In the genomic region with DNA sequence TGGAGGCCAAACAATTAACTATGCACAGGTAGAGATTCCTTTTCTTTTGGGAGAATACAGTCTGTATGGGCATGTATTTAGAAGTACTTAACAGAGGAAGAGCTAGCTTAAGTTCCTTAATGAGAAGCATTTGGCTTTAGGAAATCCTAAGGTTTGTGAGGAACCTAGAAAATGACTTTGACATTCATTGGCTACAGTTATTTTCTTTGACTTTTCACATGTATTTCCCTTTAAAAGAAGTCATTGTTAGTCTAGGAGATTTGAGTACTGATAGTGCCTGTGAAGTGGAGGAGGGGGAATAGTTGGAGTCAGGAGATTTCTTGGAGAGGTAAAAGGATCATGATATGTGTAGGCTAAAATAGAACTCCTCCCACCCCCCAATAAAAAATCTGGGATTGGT, we compare ENCODE assay signal across 1 cellular context.
TF ChIP-seq lines count a peak whose summit lies in the region.

No MANE protein-coding gene starts in this region.

TF ChIP-seq in HEK293, 187 proteins besides CTCF, POLR2A, EP300 and RAD21 (continued from another document):
- TF ChIP-seq, protein P1, sequence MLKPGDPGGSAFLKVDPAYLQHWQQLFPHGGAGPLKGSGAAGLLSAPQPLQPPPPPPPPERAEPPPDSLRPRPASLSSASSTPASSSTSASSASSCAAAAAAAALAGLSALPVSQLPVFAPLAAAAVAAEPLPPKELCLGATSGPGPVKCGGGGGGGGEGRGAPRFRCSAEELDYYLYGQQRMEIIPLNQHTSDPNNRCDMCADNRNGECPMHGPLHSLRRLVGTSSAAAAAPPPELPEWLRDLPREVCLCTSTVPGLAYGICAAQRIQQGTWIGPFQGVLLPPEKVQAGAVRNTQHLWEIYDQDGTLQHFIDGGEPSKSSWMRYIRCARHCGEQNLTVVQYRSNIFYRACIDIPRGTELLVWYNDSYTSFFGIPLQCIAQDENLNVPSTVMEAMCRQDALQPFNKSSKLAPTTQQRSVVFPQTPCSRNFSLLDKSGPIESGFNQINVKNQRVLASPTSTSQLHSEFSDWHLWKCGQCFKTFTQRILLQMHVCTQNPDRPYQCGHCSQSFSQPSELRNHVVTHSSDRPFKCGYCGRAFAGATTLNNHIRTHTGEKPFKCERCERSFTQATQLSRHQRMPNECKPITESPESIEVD (tag by site-specific recombination; IDR thresholded peaks at IDR 0.05): peak; percentile 49; the same call in 1 of the 2 replicates
- no peak for TF ChIP-seq ZNF426 (tag by site-specific recombination; IDR thresholded peaks at IDR 0.05)
TF ChIP-seq in HEK293: peak in this region for 1.
